8 cellular contexts compared by ENCODE assay signal in the genomic region with DNA sequence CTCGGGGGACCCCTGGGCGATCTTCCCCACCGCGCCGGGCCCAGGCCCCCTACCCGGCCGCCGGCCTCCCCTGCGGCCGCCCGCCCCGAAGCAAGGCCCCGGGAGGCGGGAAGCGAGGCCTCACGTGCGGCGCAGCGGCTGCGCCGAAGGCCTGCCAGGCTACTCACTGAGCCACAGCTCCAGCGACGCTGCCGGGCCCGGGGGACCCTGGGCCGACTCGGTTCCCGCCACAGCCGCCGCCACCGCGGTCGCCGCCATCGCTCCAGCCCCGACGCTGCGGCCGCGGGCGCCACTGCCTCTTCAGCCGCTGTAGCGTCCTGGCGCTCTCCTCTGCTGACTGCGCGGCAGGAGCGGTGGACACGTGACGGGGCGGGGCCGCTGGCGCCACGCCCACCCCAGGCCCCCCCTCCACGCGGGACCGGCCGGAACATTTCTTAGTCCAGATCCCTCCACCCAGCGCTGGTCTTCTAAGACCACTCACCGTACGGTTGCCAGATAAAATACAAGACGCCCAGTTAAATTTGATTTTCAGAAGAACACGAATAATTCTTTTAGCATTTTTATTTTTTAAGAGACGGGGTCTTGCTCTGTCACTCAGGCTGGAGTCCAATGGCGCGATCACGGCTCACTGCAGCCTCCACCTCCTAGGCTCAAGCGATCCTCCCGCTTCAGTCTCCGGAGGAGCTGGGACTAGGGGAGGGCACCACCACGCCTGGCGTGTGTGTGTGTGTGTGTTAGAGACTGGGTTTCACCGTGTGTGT. TPM values are rescaled to one million over a fixed set of nuclear protein-coding genes. Genes with fewer than 3 reads are reported as not detected.
DNase-seq lines count a peak whose midpoint lies in the region; ATAC-seq, FAIRE-seq and TF ChIP-seq lines count a peak whose summit lies in the region.

A gene with protein sequence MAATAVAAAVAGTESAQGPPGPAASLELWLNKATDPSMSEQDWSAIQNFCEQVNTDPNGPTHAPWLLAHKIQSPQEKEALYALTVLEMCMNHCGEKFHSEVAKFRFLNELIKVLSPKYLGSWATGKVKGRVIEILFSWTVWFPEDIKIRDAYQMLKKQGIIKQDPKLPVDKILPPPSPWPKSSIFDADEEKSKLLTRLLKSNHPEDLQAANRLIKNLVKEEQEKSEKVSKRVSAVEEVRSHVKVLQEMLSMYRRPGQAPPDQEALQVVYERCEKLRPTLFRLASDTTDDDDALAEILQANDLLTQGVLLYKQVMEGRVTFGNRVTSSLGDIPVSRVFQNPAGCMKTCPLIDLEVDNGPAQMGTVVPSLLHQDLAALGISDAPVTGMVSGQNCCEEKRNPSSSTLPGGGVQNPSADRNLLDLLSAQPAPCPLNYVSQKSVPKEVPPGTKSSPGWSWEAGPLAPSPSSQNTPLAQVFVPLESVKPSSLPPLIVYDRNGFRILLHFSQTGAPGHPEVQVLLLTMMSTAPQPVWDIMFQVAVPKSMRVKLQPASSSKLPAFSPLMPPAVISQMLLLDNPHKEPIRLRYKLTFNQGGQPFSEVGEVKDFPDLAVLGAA (minus strand): TSS at position 341 of the 761 bp plus-strand sequence. CDS start 83 bp downstream, at position 258.

- intact Hi-C loops in kidney (cut with DNase I) = no loop called here

- H3K27ac ChIP-seq in kidney (ENCODE audit: low read depth in 2 of 2, low read length in 2 of 2) = peak within 1 kb of the TSS; percentile 68 to 83

- H3K9me3 Mint-ChIP-seq in central memory CD8-positive, alpha-beta T cell = no peaks in the 10 kb centered on the region

- H3K36me3 Mint-ChIP-seq in central memory CD8-positive, alpha-beta T cell (ENCODE audit: insufficient read depth) = peaks cover 19% of the 10 kb centered on the region

- no peaks in the 10 kb centered on the region for H3K27me3 Mint-ChIP-seq in central memory CD8-positive, alpha-beta T cell

- TF ChIP-seq CTCF in kidney (IDR thresholded peaks at IDR 0.05; ENCODE audit: borderline replicate concordance, extremely low read depth, insufficient read depth) = no peak

- ATAC-seq in GM18868 (IDR thresholded peaks at IDR 0.05; ENCODE audit: unreplicated experiment) (peak; percentile 71), HG03108 (IDR thresholded peaks at IDR 0.05; ENCODE audit: unreplicated experiment) (peak; percentile 79)
- ATAC-seq in activated CD4-positive, CD25-positive, alpha-beta regulatory T cell treated with anti-CD3 and anti-CD28 coated beads, Interleukin-2, amount 50 U/mL, for 24 hours = peak; percentile 90 to 92
- ATAC-seq in central memory CD8-positive, alpha-beta T cell (replicated peaks; ENCODE audit: extremely low read depth, poor library complexity, severe bottlenecking) = peak; percentile 81

- H3K9me3 ChIP-seq in kidney (ENCODE audit: control insufficient read depth in 1 of 2, low read length in 2 of 2) = no peaks in the 10 kb centered on the region

- DNase-seq in ACHN (peak; percentile 86), NCI-H345 treated with DMSO at 0.1 percent for 48 hours (lab: John Stamatoyannopoulos, UW; ENCODE audit: unreplicated experiment) (peak; percentile 57), kidney (peak; percentile 93)
- peak; percentile 56 to 63 for DNase-seq in central memory CD8-positive, alpha-beta T cell (ENCODE audit: low spot score in 2 of 2)
- DNase-seq in stimulated activated CD4-positive, alpha-beta T cell treated with anti-CD3 and anti-CD28 coated beads, Interleukin-12 subunit alpha, Interleukin-12 subunit beta, amount 100 ng/mL, for 48 hours (ENCODE audit: low read depth in 2 of 3, low spot score in 1 of 3) = peak; percentile 63 to 72 (median 71)

- no peaks in the 10 kb centered on the region for H3K36me3 ChIP-seq in kidney (ENCODE audit: control insufficient read depth in 1 of 2, insufficient read depth in 2 of 2, low read length in 2 of 2)

- FAIRE-seq in kidney (lab: Jason Lieb, UNC) = no peak

- peak within 1 kb of the TSS; percentile 92 for H3K4me3 Mint-ChIP-seq in central memory CD8-positive, alpha-beta T cell

- peak within 1 kb of the TSS; percentile 99 for H3K27ac Mint-ChIP-seq in central memory CD8-positive, alpha-beta T cell (ENCODE audit: low read depth)

- peak within 1 kb of the TSS; percentile 6 to 84 for H3K9ac ChIP-seq in kidney (ENCODE audit: low read length in 2 of 2)

- in situ Hi-C loops in ACHN (cut with HindIII; ENCODE audit: low pct_ligation_motif_present, low pct_unique_long_range_greater_than_20kb, low sequenced_read_pairs) = no loop called here

- peak within 1 kb of the TSS; percentile 82 to 95 for H3K4me3 ChIP-seq in kidney (ENCODE audit: low read length in 2 of 2)

- H3K4me1 ChIP-seq in kidney (ENCODE audit: control insufficient read depth in 1 of 2, insufficient read depth in 1 of 2, low read depth in 1 of 2, low read length in 2 of 2) = peaks cover 11 to 26% of the 10 kb centered on the region in 2 donors

- H3K4me1 Mint-ChIP-seq in central memory CD8-positive, alpha-beta T cell = peaks cover 57% of the 10 kb centered on the region

RNA-seq across cellular contexts. Expression of the gene that starts here (rescaled TPM):
- total RNA-seq in kidney = 79.9 TPM
- 43.5 TPM for polyA plus RNA-seq in kidney (ENCODE audit: insufficient read depth, low read depth, low replicate concordance)

Comparison
In these comparisons a context has a peak if more than half of its experiments do, and no peak if none do; other contexts are left out.
1. Peak in every context shown above with its lines: DNase-seq, ATAC-seq, H3K4me3 ChIP-seq and H3K27ac ChIP-seq.